ENCODE assay signal across 9 cellular contexts in the genomic region with DNA sequence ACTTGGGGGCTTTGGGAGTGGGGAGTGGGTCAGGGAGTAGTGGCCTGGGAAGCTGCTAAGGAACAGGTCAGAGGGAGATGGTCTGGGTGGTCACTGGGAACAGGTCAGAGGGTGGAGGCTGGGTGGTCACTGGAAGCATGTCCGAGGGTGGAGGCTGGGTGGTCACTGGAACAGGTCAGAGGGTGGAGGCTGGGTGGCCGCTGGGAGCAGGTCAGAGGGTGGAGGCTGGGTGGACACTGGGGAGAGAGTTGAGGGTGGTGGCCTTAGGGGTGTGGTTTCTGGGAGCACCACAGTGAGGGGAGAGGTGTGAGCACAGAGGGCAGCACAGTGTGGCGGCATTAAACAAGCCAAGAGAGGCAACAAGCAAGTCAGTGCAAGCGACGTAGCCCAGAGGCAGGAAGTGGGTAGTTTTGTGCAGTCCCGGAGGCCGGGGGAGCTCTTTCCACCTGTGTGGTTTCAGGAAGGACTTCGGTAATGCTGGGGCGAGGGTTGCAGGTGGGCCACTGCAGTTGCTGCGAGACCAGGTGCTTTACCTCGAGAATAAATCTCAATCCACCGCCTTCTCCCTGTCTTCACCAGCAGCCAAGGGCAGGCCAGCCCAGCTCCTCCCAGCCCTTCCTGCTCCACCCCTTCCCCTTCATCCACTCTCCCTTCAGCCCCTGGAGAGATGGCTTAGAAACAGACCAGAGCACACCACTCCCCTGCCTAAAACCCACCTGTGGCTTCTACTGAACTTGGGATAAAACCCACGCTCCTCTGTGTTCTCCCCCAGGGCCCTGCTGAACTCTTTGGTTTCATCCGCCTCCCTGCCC. TPM values are rescaled to one million over a fixed set of nuclear protein-coding genes. Genes with fewer than 3 reads are reported as not detected.
DNase-seq lines count a peak whose midpoint lies in the region; ATAC-seq and TF ChIP-seq lines count a peak whose summit lies in the region.
"Had no signal": no experiment of that assay in that cellular context is flagged by ENCODE, and none has a peak within 500 bp of the region (broad histone marks: within the 10 kb centered on the region; RNA-seq: fewer than 3 reads in every experiment).

No MANE protein-coding gene starts in this region.

- peak; percentile 77 for DNase-seq in OCI-LY7 (ENCODE audit: low spot score)
- peak; percentile 59 for DNase-seq in activated CD4-positive, alpha-beta memory T cell treated with anti-CD3 and anti-CD28 coated beads for 36 hours
- peak in 2 of 3 donors; percentile 8 to 9 for DNase-seq in effector memory CD4-positive, alpha-beta T cell
- peak; percentile 26 for DNase-seq in stimulated activated naive CD8-positive, alpha-beta T cell treated with anti-CD3 and anti-CD28 coated beads, Interleukin-15, Interleukin-2, amounts not matched to agents 100 U/mL and 50 U/mL, for 24 hours
- DNase-seq in midbrain (lab: John Stamatoyannopoulos, UW) = no peak
- DNase-seq in NCI-H2107 (lab: John Stamatoyannopoulos, UW) = no peak
- DNase-seq: adrenal gland, Right ventricle myocardium superior had no signal

- no peaks in the 10 kb centered on the region for H3K9me3 ChIP-seq in OCI-LY7 (ENCODE audit: low read length)
- H3K9me3 ChIP-seq in effector memory CD4-positive, alpha-beta T cell (ENCODE audit: control insufficient read depth, low read length) = no peaks in the 10 kb centered on the region
- H3K9me3 ChIP-seq: adrenal gland had no signal

- peaks cover 16% of the 10 kb centered on the region for H3K4me1 Mint-ChIP-seq in activated CD4-positive, alpha-beta memory T cell treated with anti-CD3 and anti-CD28 coated beads for 36 hours (ENCODE audit: low read depth)

- H3K4me2 ChIP-seq in OCI-LY7 (ENCODE audit: low read length) = peak overlapping the region; percentile 47

- H3K9me3 Mint-ChIP-seq in activated CD4-positive, alpha-beta memory T cell treated with anti-CD3 and anti-CD28 coated beads for 36 hours = no peaks in the 10 kb centered on the region

- no peak overlapping the region for H3K4me3 Mint-ChIP-seq in activated CD4-positive, alpha-beta memory T cell treated with anti-CD3 and anti-CD28 coated beads for 36 hours

- CTCF ChIA-PET in OCI-LY7 (lab: Charles Lee; ENCODE audit: unreplicated experiment) = no interaction called here
- CTCF ChIA-PET in activated CD4-positive, alpha-beta memory T cell treated with anti-CD3 and anti-CD28 coated beads for 36 hours (lab: Charles Lee) = interaction anchor here (0.7 kb wide), 1 partner anchor 468 kb away, joined by 4 read pairs; no protein-coding TSS in a partner anchor

- peaks cover 28% of the 10 kb centered on the region for H3K4me1 ChIP-seq in OCI-LY7 (ENCODE audit: insufficient read depth, low read length, poor library complexity, severe bottlenecking)
- peaks cover 9% of the 10 kb centered on the region for H3K4me1 ChIP-seq in effector memory CD4-positive, alpha-beta T cell (ENCODE audit: control insufficient read depth, insufficient read depth, low read length, poor library complexity, severe bottlenecking)
- H3K4me1 ChIP-seq: adrenal gland had no signal

- H3K36me3 ChIP-seq in OCI-LY7 (ENCODE audit: insufficient read depth, low read length) = no peaks in the 10 kb centered on the region
- H3K36me3 ChIP-seq in effector memory CD4-positive, alpha-beta T cell (ENCODE audit: control insufficient read depth, insufficient read depth, low read length) = no peaks in the 10 kb centered on the region
- H3K36me3 ChIP-seq: adrenal gland had no signal

- H3K36me3 Mint-ChIP-seq in activated CD4-positive, alpha-beta memory T cell treated with anti-CD3 and anti-CD28 coated beads for 36 hours = no peaks in the 10 kb centered on the region

- H3K79me2 ChIP-seq in OCI-LY7 (ENCODE audit: insufficient read depth, low read depth, low read length) = no peaks in the 10 kb centered on the region

- H3K9me2 ChIP-seq in OCI-LY7 (ENCODE audit: insufficient read depth, low read length) = no peaks in the 10 kb centered on the region

- no TSS peak for BruUV-seq in OCI-LY7 (replicated peaks; lab: Mats Ljungman, UMichigan)

- ATAC-seq in stimulated activated naive CD8-positive, alpha-beta T cell treated with anti-CD3 and anti-CD28 coated beads, Interleukin-15, Interleukin-2, amounts not matched to agents 100 U/mL and 50 U/mL, for 24 hours = peak; percentile 57
- ATAC-seq in GM21528 (IDR thresholded peaks at IDR 0.05; ENCODE audit: low FRiP score, unreplicated experiment) = no peak

- POLR2A ChIA-PET in OCI-LY7 (lab: Charles Lee) = interaction anchor here (0.6 kb wide), 1 partner anchor 188 kb away, joined by 4 read pairs; no protein-coding TSS in a partner anchor
- POLR2A ChIA-PET in activated CD4-positive, alpha-beta memory T cell treated with anti-CD3 and anti-CD28 coated beads for 36 hours (lab: Charles Lee) = interaction anchor here (0.6 kb wide), 1 partner anchor 231 kb away, joined by 5 read pairs; no protein-coding TSS in a partner anchor

- H3K27ac ChIP-seq in OCI-LY7 (ENCODE audit: low read depth, low read length, poor library complexity, severe bottlenecking) = peak overlapping the region; percentile 28
- no peak overlapping the region for H3K27ac ChIP-seq in effector memory CD4-positive, alpha-beta T cell (ENCODE audit: insufficient read depth, low read length, poor library complexity, severe bottlenecking)

- no peaks in the 10 kb centered on the region for H3K27me3 ChIP-seq in effector memory CD4-positive, alpha-beta T cell (replicated peaks; ENCODE audit: control insufficient read depth, insufficient read depth, low read length, poor library complexity, severe bottlenecking)
- H3K27me3 ChIP-seq: adrenal gland had no signal

- intact Hi-C loops in OCI-LY7 (cut with micrococcal nuclease; ENCODE audit: unreplicated experiment) = no loop called here
- intact Hi-C loops in activated CD4-positive, alpha-beta memory T cell treated with anti-CD3 and anti-CD28 coated beads for 36 hours (cut with micrococcal nuclease) = no loop called here

- no peaks in the 10 kb centered on the region for H3K27me3 Mint-ChIP-seq in activated CD4-positive, alpha-beta memory T cell treated with anti-CD3 and anti-CD28 coated beads for 36 hours

- H2AFZ ChIP-seq in OCI-LY7 (ENCODE audit: low read length) = peak overlapping the region; percentile 72; the same call in 1 of the 2 replicates

- peak overlapping the region; percentile 2 for H3K27ac Mint-ChIP-seq in activated CD4-positive, alpha-beta memory T cell treated with anti-CD3 and anti-CD28 coated beads for 36 hours

- no peaks in the 10 kb centered on the region for H4K20me1 ChIP-seq in OCI-LY7 (ENCODE audit: insufficient read depth, low read length)

- TF ChIP-seq CTCF in OCI-LY7 (conservative IDR thresholded peaks at IDR 0.05; ENCODE audit: low read length) = 0 out of 2 replicates have a peak, but pooled peaks have one; percentile 23

- H3K4me3 ChIP-seq in OCI-LY7 (ENCODE audit: low read depth, low read length, poor library complexity, severe bottlenecking) = no peak overlapping the region
- no peak overlapping the region for H3K4me3 ChIP-seq in effector memory CD4-positive, alpha-beta T cell (ENCODE audit: insufficient read depth, low read depth, low read length, poor library complexity, severe bottlenecking)
- H3K4me3 ChIP-seq: adrenal gland had no signal

RNA-seq across cellular contexts. Expression of a gene that starts 3.2 kb away (rescaled TPM):
- 0.03 TPM in 2 replicates for total RNA-seq in OCI-LY7 (2014; rRNA removed; shearing (Covaris generic))
- total RNA-seq in OCI-LY7 (2022) = 0.17 TPM in 1 of 2 replicates, not detected in the other
- total RNA-seq in activated CD4-positive, alpha-beta memory T cell treated with anti-CD3 and anti-CD28 coated beads for 36 hours = under 1 TPM; 0.36 to 0.57 TPM

RNA-seq across cellular contexts. Expression of a gene that starts 34.8 kb away (rescaled TPM):
- total RNA-seq in OCI-LY7 (2014; rRNA removed; shearing (Covaris generic)) = 148 and 185 TPM in 2 replicates
- 78.6 and 88.1 TPM in 2 replicates for total RNA-seq in OCI-LY7 (2022)
- total RNA-seq in activated CD4-positive, alpha-beta memory T cell treated with anti-CD3 and anti-CD28 coated beads for 36 hours = 10 to 100 TPM; 65.2 to 67.5 TPM

RNA-seq across cellular contexts. Expression of a gene that starts 47.0 kb away (rescaled TPM):
- 716 and 720 TPM in 2 replicates for total RNA-seq in OCI-LY7 (2014; rRNA removed; shearing (Covaris generic))
- total RNA-seq in OCI-LY7 (2022) = 732 and 779 TPM in 2 replicates
- total RNA-seq in activated CD4-positive, alpha-beta memory T cell treated with anti-CD3 and anti-CD28 coated beads for 36 hours = 100 to 1,000 TPM; 437 to 455 TPM

Comparison
In these comparisons a context has a peak if more than half of its experiments do, and no peak if none do; other contexts are left out.
1. DNase-seq: peak in OCI-LY7 (single experiment), activated CD4-positive, alpha-beta memory T cell treated with anti-CD3 and anti-CD28 coated beads for 36 hours (single experiment), effector memory CD4-positive, alpha-beta T cell (2 of 3) and stimulated activated naive CD8-positive, alpha-beta T cell treated with anti-CD3 and anti-CD28 coated beads, Interleukin-15, Interleukin-2, amounts not matched to agents 100 U/mL and 50 U/mL, for 24 hours (single experiment); none in midbrain (single experiment) and NCI-H2107 (single experiment).